17 cellular contexts compared by ENCODE assay signal in genomic region chr1:185767721-185768120, GRCh38. TPM values are rescaled to one million over a fixed set of nuclear protein-coding genes. Genes with fewer than 3 reads are reported as not detected.
DNase-seq lines count a peak whose midpoint lies in the region; TF ChIP-seq lines count a peak whose summit lies in the region.
"Had no signal": no experiment of that assay in that cellular context is flagged by ENCODE, and none has a peak within 500 bp of the region (broad histone marks: within the 10 kb centered on the region; RNA-seq: fewer than 3 reads in every experiment).

No MANE protein-coding gene starts in this region.

- DNase-seq in NCI-H1105 treated with DMSO at 0.1 percent for 48 hours (lab: John Stamatoyannopoulos, UW) (peak; percentile 34), NCI-H1105 (lab: John Stamatoyannopoulos, UW) (no peak), EH (ENCODE audit: low read depth) (peak; percentile 15), NCI-H526 treated with DMSO at 0.1 percent for 48 hours (lab: John Stamatoyannopoulos, UW) (peak; percentile 57), epithelial cell of esophagus (ENCODE audit: low read depth) (peak; percentile 10), HuH-7 (ENCODE audit: low spot score) (no peak)
- no peak for DNase-seq in activated naive CD8-positive, alpha-beta T cell treated with anti-CD3 and anti-CD28 coated beads for 36 hours
- DNase-seq in activated naive CD4-positive, alpha-beta T cell (lab: John Stamatoyannopoulos, UW): no peak
- DNase-seq: 8988T; AML-193; CD4-positive, CD25-positive, alpha-beta regulatory T cell; DMS79; EL; GOT3; H9 had no signal

- H3K36me3 Mint-ChIP-seq in activated naive CD8-positive, alpha-beta T cell treated with anti-CD3 and anti-CD28 coated beads for 36 hours: no peaks in the 10 kb centered on the region
- H3K36me3 Mint-ChIP-seq: CD4-positive, CD25-positive, alpha-beta regulatory T cell had no signal

- no peak overlapping the region for H3K4me3 Mint-ChIP-seq in activated naive CD8-positive, alpha-beta T cell treated with anti-CD3 and anti-CD28 coated beads for 36 hours
- H3K4me3 Mint-ChIP-seq: CD4-positive, CD25-positive, alpha-beta regulatory T cell; H9 had no signal

- no peaks in the 10 kb centered on the region for H3K9me3 Mint-ChIP-seq in activated naive CD8-positive, alpha-beta T cell treated with anti-CD3 and anti-CD28 coated beads for 36 hours
- H3K9me3 Mint-ChIP-seq: H9 had no signal

- TF ChIP-seq CTCF in epithelial cell of esophagus (IDR thresholded peaks at IDR 0.05; ENCODE audit: insufficient read depth, low read depth, low read length, missing control alignments): no peak

- no peak overlapping the region for H3K4me3 ChIP-seq in epithelial cell of esophagus (ENCODE audit: low read length)
- H3K4me3 ChIP-seq: BLaER1 had no signal

- peaks cover 12% of the 10 kb centered on the region for H3K27me3 Mint-ChIP-seq in activated naive CD8-positive, alpha-beta T cell treated with anti-CD3 and anti-CD28 coated beads for 36 hours

- no peaks in the 10 kb centered on the region for H3K4me1 Mint-ChIP-seq in activated naive CD8-positive, alpha-beta T cell treated with anti-CD3 and anti-CD28 coated beads for 36 hours
- H3K4me1 Mint-ChIP-seq: CD4-positive, CD25-positive, alpha-beta regulatory T cell had no signal

- no peak overlapping the region for H3K27ac Mint-ChIP-seq in activated naive CD8-positive, alpha-beta T cell treated with anti-CD3 and anti-CD28 coated beads for 36 hours
- H3K27ac Mint-ChIP-seq: H9 had no signal

RNA-seq across cellular contexts. Expression of gene HMCN1, which starts 33.5 kb away (rescaled TPM):
- under 1 TPM; 0.02 to 0.04 TPM for total RNA-seq in activated naive CD8-positive, alpha-beta T cell treated with anti-CD3 and anti-CD28 coated beads for 36 hours
- total RNA-seq: HepG2 had no signal

Comparison
In these comparisons a context has a peak if more than half of its experiments do, and no peak if none do; other contexts are left out.
1. DNase-seq: peak in NCI-H1105 treated with DMSO at 0.1 percent for 48 hours (single experiment), EH (single experiment), NCI-H526 treated with DMSO at 0.1 percent for 48 hours (single experiment) and epithelial cell of esophagus (single experiment); none in NCI-H1105 (single experiment), activated naive CD8-positive, alpha-beta T cell treated with anti-CD3 and anti-CD28 coated beads for 36 hours (single experiment), HuH-7 (single experiment) and activated naive CD4-positive, alpha-beta T cell (0 of 4).